In the genomic region with DNA sequence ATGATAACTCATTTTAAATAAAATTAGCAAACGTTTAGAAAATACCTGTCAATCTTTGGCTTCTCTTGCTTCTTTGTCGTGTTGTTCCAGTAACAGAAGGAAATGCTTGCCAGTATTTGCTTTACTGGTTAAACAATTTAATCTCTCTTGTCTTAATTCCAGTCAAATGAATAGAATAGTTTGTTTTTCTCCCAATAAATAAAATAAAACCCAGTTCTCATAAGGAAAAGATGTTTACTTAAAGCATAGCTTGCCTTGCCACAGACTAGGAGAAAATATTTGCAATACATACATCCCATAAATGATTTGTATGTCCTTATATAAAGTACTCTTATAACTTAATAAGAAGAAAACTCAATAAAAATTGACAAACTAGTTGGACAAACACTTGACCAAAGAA, we compare ENCODE assay signal across 30 cellular contexts. TPM values are rescaled to one million over a fixed set of nuclear protein-coding genes. Genes with fewer than 3 reads are reported as not detected.
"Had no signal": no experiment of that assay in that cellular context is flagged by ENCODE, and none has a peak within 500 bp of the region (broad histone marks: within the 10 kb centered on the region; RNA-seq: fewer than 3 reads in every experiment).

No MANE protein-coding gene starts in this region.

- H3K9me3 ChIP-seq: colonic mucosa, esophagus squamous epithelium, gastrocnemius medialis, heart right ventricle, left lung, lower lobe of right lung, mucosa of descending colon had no signal

- ATAC-seq: effector memory CD8-positive, alpha-beta T cell; esophagus mucosa; left cardiac atrium; left lung; lower lobe of right lung; mucosa of descending colon had no signal

- FAIRE-seq: islet of Langerhans, keratinocyte had no signal

- H3K27ac ChIP-seq: epithelial cell of prostate had no signal

- DNase-seq: colonic mucosa; cortex of kidney; effector CD8-positive, alpha-beta T cell; effector memory CD8-positive, alpha-beta T cell; erythroblast; esophagus squamous epithelium; foreskin fibroblast; foreskin melanocyte; gastrocnemius medialis; glutamatergic neuron; head of caudate nucleus; heart right ventricle; hippocampal formation; left cardiac atrium; left lung; left ventricle myocardium superior; lower lobe of right lung; mesenchymal stem cell; mucosa of descending colon; naive B cell had no signal

- H3K36me3 ChIP-seq: colonic mucosa, esophagus squamous epithelium, gastrocnemius medialis, heart right ventricle, left lung, lower lobe of right lung had no signal

- H3K4me3 ChIP-seq: colonic mucosa, esophagus squamous epithelium, left lung, mucosa of descending colon had no signal

- H3K27me3 ChIP-seq: colonic mucosa, gastrocnemius medialis, heart right ventricle, left lung had no signal

- H3K4me1 ChIP-seq: colonic mucosa, left lung had no signal

RNA-seq across cellular contexts. Expression of a gene that starts 43.9 kb away (rescaled TPM):
- total RNA-seq: dermis microvascular lymphatic vessel endothelial cell, esophagus mucosa, gastrocnemius medialis, glomerular endothelial cell, kidney epithelial cell, lung microvascular endothelial cell, mesenteric fat pad, myocyte had no signal
